34 cellular contexts compared by ENCODE assay signal in genomic region chr3:139103484-139103883, GRCh38. TPM values are rescaled to one million over a fixed set of nuclear protein-coding genes. Genes with fewer than 3 reads are reported as not detected.
"Had no signal": no experiment of that assay in that cellular context is flagged by ENCODE, and none has a peak within 500 bp of the region (broad histone marks: within the 10 kb centered on the region; RNA-seq: fewer than 3 reads in every experiment).

No MANE protein-coding gene starts in this region.

- H3K4me3 Mint-ChIP-seq: naive thymus-derived CD8-positive, alpha-beta T cell; natural killer cell treated with Interleukin-12 subunit alpha and Interleukin-12 subunit beta and Interleukin-15 and Interleukin-18, amount 100 ng/mL, for 72 hours; neural progenitor cell; stimulated activated effector memory CD8-positive, alpha-beta T cell treated with anti-CD3 and anti-CD28 coated beads, Interleukin-12 subunit alpha, Interleukin-12 subunit beta, amount 100 ng/mL, for 72 hours; stimulated activated naive B cell treated with anti-CD40 and anti-IgM and Interleukin-4, amounts not matched to agents 10 μg/mL and 1 μg/mL and 100 μg/mL, for 72 hours; stimulated activated naive CD8-positive, alpha-beta T cell treated with anti-CD3 and anti-CD28 coated beads, Interleukin-15, Interleukin-2, amounts not matched to agents 100 ng/mL and 50 ng/mL, for 24 hours had no signal

- ATAC-seq: naive thymus-derived CD8-positive, alpha-beta T cell; psoas muscle; right cardiac atrium; sciatic nerve; stimulated activated effector memory CD8-positive, alpha-beta T cell treated with anti-CD3 and anti-CD28 coated beads, Interleukin-12 subunit alpha, Interleukin-12 subunit beta, amount 100 ng/mL, for 72 hours; stimulated activated naive B cell treated with anti-CD40 and anti-IgM and Interleukin-4, amounts not matched to agents 10 μg/mL and 1 μg/mL and 100 μg/mL, for 72 hours had no signal

- H3K9me3 ChIP-seq: ovary, psoas muscle, thoracic aorta, thyroid gland, upper lobe of left lung, vagina had no signal

- H2AFZ ChIP-seq: neural progenitor cell, parathyroid adenoma had no signal

- H3K4me2 ChIP-seq: neural progenitor cell, smooth muscle cell had no signal

- H3K27ac Mint-ChIP-seq: naive thymus-derived CD8-positive, alpha-beta T cell; natural killer cell treated with Interleukin-12 subunit alpha and Interleukin-12 subunit beta and Interleukin-15 and Interleukin-18, amount 100 ng/mL, for 72 hours; neural progenitor cell; progenitor cell of endocrine pancreas; stimulated activated effector memory CD8-positive, alpha-beta T cell treated with anti-CD3 and anti-CD28 coated beads, Interleukin-12 subunit alpha, Interleukin-12 subunit beta, amount 100 ng/mL, for 72 hours; stimulated activated naive B cell treated with anti-CD40 and anti-IgM and Interleukin-4, amounts not matched to agents 10 μg/mL and 1 μg/mL and 100 μg/mL, for 72 hours; stimulated activated naive CD8-positive, alpha-beta T cell treated with anti-CD3 and anti-CD28 coated beads, Interleukin-15, Interleukin-2, amounts not matched to agents 100 ng/mL and 50 ng/mL, for 24 hours had no signal

- H3K9ac ChIP-seq: neural progenitor cell, parathyroid adenoma had no signal

- DNase-seq: naive thymus-derived CD8-positive, alpha-beta T cell; occipital lobe; ovary; posterior cingulate gyrus; psoas muscle; right cardiac atrium; stimulated activated CD4-positive, alpha-beta T cell treated with anti-CD3 and anti-CD28 coated beads, Interleukin-15, amount 100 ng/mL, for 24 hours; stimulated activated CD4-positive, alpha-beta T cell treated with anti-CD3 and anti-CD28 coated beads, Interleukin-2, amount 100 ng/mL, for 24 hours; stimulated activated CD4-positive, alpha-beta T cell treated with anti-CD3 and anti-CD28 coated beads, Interleukin-2, amount 100 ng/mL, for 48 hours; stimulated activated CD4-positive, alpha-beta T cell treated with anti-CD3 and anti-CD28 coated beads, Interleukin-4, amount 100 ng/mL, for 24 hours; stimulated activated naive B cell treated with anti-CD40 and anti-IgM and Interleukin-4, amounts not matched to agents 10 μg/mL and 1 μg/mL and 100 μg/mL, for 72 hours; stimulated activated naive CD4-positive, alpha-beta T cell treated with Interleukin-2 at 50 U/mL for 16 hours; stomach; thyroid gland; trophoblast cell; upper lobe of left lung had no signal

- H3K27ac ChIP-seq: neural progenitor cell, ovary, parathyroid adenoma, psoas muscle, skin epidermis, stomach, thoracic aorta, thyroid gland, tibial nerve, upper lobe of left lung, vagina had no signal

- H3K4me1 ChIP-seq: parathyroid adenoma, psoas muscle, stomach, thyroid gland, tibial nerve, upper lobe of left lung, vagina had no signal

- H3K9me3 Mint-ChIP-seq: natural killer cell treated with Interleukin-12 subunit alpha and Interleukin-12 subunit beta and Interleukin-15 and Interleukin-18, amount 100 ng/mL, for 72 hours; neural progenitor cell; stimulated activated effector memory CD8-positive, alpha-beta T cell treated with anti-CD3 and anti-CD28 coated beads, Interleukin-12 subunit alpha, Interleukin-12 subunit beta, amount 100 ng/mL, for 72 hours; stimulated activated naive CD8-positive, alpha-beta T cell treated with anti-CD3 and anti-CD28 coated beads, Interleukin-15, Interleukin-2, amounts not matched to agents 100 ng/mL and 50 ng/mL, for 24 hours had no signal

- H3K4me1 Mint-ChIP-seq: naive thymus-derived CD8-positive, alpha-beta T cell; stimulated activated effector memory CD8-positive, alpha-beta T cell treated with anti-CD3 and anti-CD28 coated beads, Interleukin-12 subunit alpha, Interleukin-12 subunit beta, amount 100 ng/mL, for 72 hours; stimulated activated naive B cell treated with anti-CD40 and anti-IgM and Interleukin-4, amounts not matched to agents 10 μg/mL and 1 μg/mL and 100 μg/mL, for 72 hours had no signal

- H3K27me3 ChIP-seq: neural progenitor cell, ovary, thyroid gland, tibial nerve, upper lobe of left lung, vagina had no signal

- H3K36me3 ChIP-seq: neural progenitor cell, ovary, stomach, thoracic aorta, thyroid gland, tibial nerve, upper lobe of left lung, vagina had no signal

- H3K36me3 Mint-ChIP-seq: naive thymus-derived CD8-positive, alpha-beta T cell; natural killer cell treated with Interleukin-12 subunit alpha and Interleukin-12 subunit beta and Interleukin-15 and Interleukin-18, amount 100 ng/mL, for 72 hours; neural progenitor cell; stimulated activated effector memory CD8-positive, alpha-beta T cell treated with anti-CD3 and anti-CD28 coated beads, Interleukin-12 subunit alpha, Interleukin-12 subunit beta, amount 100 ng/mL, for 72 hours; stimulated activated naive B cell treated with anti-CD40 and anti-IgM and Interleukin-4, amounts not matched to agents 10 μg/mL and 1 μg/mL and 100 μg/mL, for 72 hours had no signal

- H3K4me3 ChIP-seq: neural progenitor cell, ovary, psoas muscle, skin epidermis, smooth muscle cell, stomach, thoracic aorta, thyroid gland, tibial nerve, upper lobe of left lung, vagina had no signal

RNA-seq across cellular contexts. Expression of gene PRR23C, which starts 58.8 kb away (rescaled TPM):
- total RNA-seq: naive thymus-derived CD8-positive, alpha-beta T cell; natural killer cell treated with Interleukin-12 subunit alpha and Interleukin-12 subunit beta and Interleukin-15 and Interleukin-18, amount 100 ng/mL, for 72 hours; occipital lobe; osteoblast; ovary; progenitor cell of endocrine pancreas; psoas muscle; renal cortical epithelial cell; right cardiac atrium; sciatic nerve; smooth muscle cell; stomach; subcutaneous adipose tissue; temporal lobe; thoracic aorta; thyroid gland; tibial nerve; upper lobe of left lung; ureter; vagina had no signal
- polyA plus RNA-seq: naive thymus-derived CD8-positive, alpha-beta T cell; neural cell; ovary; psoas muscle; right cardiac atrium; smooth muscle cell; stomach had no signal
